Comparison of ENCODE assay signal across 12 cellular contexts in the genomic region with DNA sequence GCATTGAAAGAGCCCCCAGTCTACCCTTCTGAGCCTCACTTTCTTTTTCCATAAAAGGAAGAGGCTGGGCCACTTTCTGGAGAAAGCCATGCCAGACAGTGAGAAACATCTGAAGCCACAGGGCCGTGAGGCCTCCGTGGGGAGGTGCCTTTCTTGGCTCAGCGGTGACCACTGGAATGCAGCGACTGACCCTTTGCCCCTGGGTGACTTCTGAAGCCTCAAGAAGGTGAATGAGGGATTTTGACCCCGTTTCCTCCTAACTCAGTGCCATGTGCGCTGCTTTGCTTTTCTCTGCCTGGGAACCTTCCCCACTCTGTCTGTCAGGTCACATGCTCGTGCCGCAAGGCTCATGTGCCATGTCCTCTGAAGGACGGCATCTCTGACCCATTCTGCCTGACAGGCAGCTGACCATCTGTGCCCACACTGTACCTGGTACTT. TPM values are rescaled to one million over a fixed set of nuclear protein-coding genes. Genes with fewer than 3 reads are reported as not detected.
DNase-seq lines count a peak whose midpoint lies in the region; ATAC-seq and TF ChIP-seq lines count a peak whose summit lies in the region.
"Had no signal": no experiment of that assay in that cellular context is flagged by ENCODE, and none has a peak within 500 bp of the region (broad histone marks: within the 10 kb centered on the region; RNA-seq: fewer than 3 reads in every experiment).

No MANE protein-coding gene starts in this region.

- 38 to 62% (median 56%) methylated on average over 8 to 9 of the region's 9 CpGs for WGBS in adrenal gland, 4 donors

- H3K27me3 ChIP-seq in adrenal gland, result no peaks in the 10 kb centered on the region

- H3K36me3 ChIP-seq in adrenal gland (replicated peaks in 1 of 2), result peaks cover 0 to 61% of the 10 kb centered on the region in 2 donors

- TF ChIP-seq CTCF in adrenal gland (IDR thresholded peaks at IDR 0.05), result no peak
- TF ChIP-seq CTCF in osteocyte (IDR thresholded peaks at IDR 0.05), result no peak

- H3K27ac Mint-ChIP-seq in osteocyte (ENCODE audit: unreplicated experiment), result peak overlapping the region; percentile 96
- H3K27ac Mint-ChIP-seq: memory B cell had no signal

- H3K4me1 ChIP-seq in adrenal gland (replicated peaks in 1 of 2), result peaks cover 3 to 20% of the 10 kb centered on the region in 2 donors

- H3K36me3 Mint-ChIP-seq in osteocyte (ENCODE audit: unreplicated experiment), result peaks cover 5% of the 10 kb centered on the region
- H3K36me3 Mint-ChIP-seq: memory B cell had no signal

- DNase-seq in AG08395 (ENCODE audit: low spot score), result peak; percentile 79
- DNase-seq in adrenal gland, result peak in 3 of 7 donors; percentile 23 to 75 (median 57)
- peak; percentile 64 for DNase-seq in Right ventricle myocardium superior
- DNase-seq in osteocyte (ENCODE audit: extremely low spot score, unreplicated experiment), result no peak
- no peak for DNase-seq in mucosa of gallbladder (ENCODE audit: low spot score)
- DNase-seq in NCI-H345 (lab: John Stamatoyannopoulos, UW), result no peak
- DNase-seq in T-helper 2 cell, result no peak
- DNase-seq: NCI-H1417 treated with DMSO at 0.1 percent for 48 hours had no signal

- no peak overlapping the region for H3K4me3 ChIP-seq in adrenal gland

- H3K27ac ChIP-seq in adrenal gland, result peak overlapping the region in 3 of 5 donors; percentile 1 to 78 (median 69)

- intact Hi-C loops in adrenal gland (cut with DNase I), result loop anchor here (2.0 to 10.0 kb wide), 4 partner anchors 67 to 141 kb away; no protein-coding TSS in a partner anchor
- intact Hi-C loops in Right ventricle myocardium superior (cut with DNase I), result loop anchor here (5.0 kb wide), 1 partner anchor 148 kb away; no protein-coding TSS in a partner anchor

- no peaks in the 10 kb centered on the region for H3K27me3 Mint-ChIP-seq in osteocyte (ENCODE audit: unreplicated experiment)

- peak; percentile 71 for ATAC-seq in Right ventricle myocardium superior (ENCODE audit: poor library complexity)
- ATAC-seq in GM21737 (IDR thresholded peaks at IDR 0.05; ENCODE audit: unreplicated experiment), result no peak

- peak overlapping the region; percentile 46 for H3K4me3 Mint-ChIP-seq in osteocyte (ENCODE audit: unreplicated experiment)
- H3K4me3 Mint-ChIP-seq: memory B cell had no signal

- no peaks in the 10 kb centered on the region for H3K9me3 ChIP-seq in adrenal gland (replicated peaks in 1 of 3)

- no peaks in the 10 kb centered on the region for H3K9me3 Mint-ChIP-seq in osteocyte (ENCODE audit: unreplicated experiment)
- H3K9me3 Mint-ChIP-seq: memory B cell had no signal

- TF ChIP-seq POLR2A in adrenal gland (IDR thresholded peaks at IDR 0.05), result no peak

- peaks cover 76% of the 10 kb centered on the region for H3K4me1 Mint-ChIP-seq in osteocyte (ENCODE audit: unreplicated experiment)

RNA-seq across cellular contexts. Expression of gene A3GALT2, which starts 44.7 kb away (rescaled TPM):
- total RNA-seq in adrenal gland (under 1 TPM in 1 of 8 donors, not detected in 7; 0.49 TPM), Right ventricle myocardium superior (not detected), osteocyte (0.35 TPM in 1 of 2 replicates, not detected in the other), mucosa of gallbladder (not detected)
- under 1 TPM in 1 of 3 donors, not detected in 2; 0.17 TPM for polyA plus RNA-seq in adrenal gland
- total RNA-seq: dermis microvascular lymphatic vessel endothelial cell had no signal
- polyA plus RNA-seq: AG04450 had no signal

Comparison
In these comparisons a context has a peak if more than half of its experiments do, and no peak if none do; other contexts are left out.
1. DNase-seq: peak in AG08395 (single experiment) and Right ventricle myocardium superior (single experiment); none in osteocyte (single experiment), mucosa of gallbladder (single experiment), NCI-H345 (single experiment) and T-helper 2 cell (0 of 5).